Comparison of ENCODE assay signal across 9 cellular contexts in genomic region chr3:188914556-188914955, GRCh38.
DNase-seq lines count a peak whose midpoint lies in the region; ATAC-seq and TF ChIP-seq lines count a peak whose summit lies in the region.
"Had no signal": no experiment of that assay in that cellular context is flagged by ENCODE, and none has a peak within 500 bp of the region (broad histone marks: within the 10 kb centered on the region; RNA-seq: fewer than 3 reads in every experiment).

No MANE protein-coding gene starts in this region.

- H3K27ac ChIP-seq in IMR-90 (ENCODE audit: insufficient read depth, low read length) (no peak overlapping the region), ovary (no peak overlapping the region)

- peak overlapping the region; percentile 7; the same call in 1 of the 2 replicates for H2BK120ac ChIP-seq in IMR-90 (ENCODE audit: low read depth, low read length)

- H4K8ac ChIP-seq in IMR-90 (ENCODE audit: low read depth in 2 of 2, low read length in 2 of 2) = no peak overlapping the region

- no peak overlapping the region for H4K91ac ChIP-seq in IMR-90 (ENCODE audit: insufficient read depth, low read depth, low read length)

- H3K9me3 ChIP-seq in IMR-90 (ENCODE audit: control insufficient read depth, insufficient read depth, low read length) = no peaks in the 10 kb centered on the region
- no peaks in the 10 kb centered on the region for H3K9me3 ChIP-seq in ovary

- no peak overlapping the region for H3K4me3 Mint-ChIP-seq in activated CD4-positive, alpha-beta T cell treated with anti-CD3 and anti-CD28 coated beads, Interleukin-2, amount 10 ng/mL, durations not matched to agents 7 days and 5 days

- H2AK9ac ChIP-seq in IMR-90 (replicated peaks; ENCODE audit: low read depth, low read length, poor library complexity) = no peak overlapping the region

- H3K27me3 ChIP-seq in IMR-90 (ENCODE audit: control insufficient read depth, insufficient read depth, low read length) (no peaks in the 10 kb centered on the region), ovary (no peaks in the 10 kb centered on the region)

- TF ChIP-seq POLR2A in IMR-90 (IDR thresholded peaks at IDR 0.05; ENCODE audit: low read depth, low read length) = no peak
- TF ChIP-seq POLR2A in ovary (IDR thresholded peaks at IDR 0.05) = no peak

- TF ChIP-seq EP300 in ovary (IDR thresholded peaks at IDR 0.05) = no peak

- POLR2A ChIA-PET in activated CD4-positive, alpha-beta T cell treated with anti-CD3 and anti-CD28 coated beads, Interleukin-2, amount 10 ng/mL, durations not matched to agents 7 days and 5 days (lab: Charles Lee) = no interaction called here
- POLR2A ChIA-PET in IMR-90 (lab: Charles Lee; ENCODE audit: unreplicated experiment) = no interaction called here

- no peak overlapping the region for H3K9ac ChIP-seq in IMR-90 (ENCODE audit: low read depth, low read length)

- dilution Hi-C loops in IMR-90 (cut with HindIII; ENCODE audit: low sequenced_read_pairs, unreplicated experiment) = no loop called here

- H2BK5ac ChIP-seq in IMR-90 (ENCODE audit: low read depth, low read length, poor library complexity, severe bottlenecking) = peak overlapping the region; percentile 60

- peak overlapping the region; percentile 3; the same call in 1 of the 2 replicates for H3K14ac ChIP-seq in IMR-90 (replicated peaks; ENCODE audit: low read depth, low read length)

- ATAC-seq in IMR-90 (ENCODE audit: low read depth) = peak; percentile 69
- peak; percentile 90 for ATAC-seq in stimulated activated naive CD8-positive, alpha-beta T cell treated with anti-CD3 and anti-CD28 coated beads, Interleukin-15, Interleukin-2, amounts not matched to agents 100 U/mL and 50 U/mL, for 24 hours

- H3K4me2 ChIP-seq in IMR-90 (ENCODE audit: low read depth, low read length) = peak overlapping the region; percentile 52; the same call in 1 of the 2 replicates

- no peaks in the 10 kb centered on the region for H3K36me3 ChIP-seq in IMR-90 (ENCODE audit: control insufficient read depth, insufficient read depth, low read length)
- H3K36me3 ChIP-seq in ovary = no peaks in the 10 kb centered on the region

- intact Hi-C loops in IMR-90 (cut with micrococcal nuclease) = no loop called here
- intact Hi-C loops in ovary (cut with DNase I) = no loop called here

- peaks cover 13% of the 10 kb centered on the region for H3K9me3 Mint-ChIP-seq in activated CD4-positive, alpha-beta T cell treated with anti-CD3 and anti-CD28 coated beads, Interleukin-2, amount 10 ng/mL, durations not matched to agents 7 days and 5 days
- H3K9me3 Mint-ChIP-seq: immature natural killer cell had no signal

- H4K5ac ChIP-seq in IMR-90 (ENCODE audit: low read depth, low read length) = no peak overlapping the region

- CTCF ChIA-PET in activated CD4-positive, alpha-beta T cell treated with anti-CD3 and anti-CD28 coated beads, Interleukin-2, amount 10 ng/mL, durations not matched to agents 7 days and 5 days (lab: Charles Lee) = interaction anchor here (0.9 to 1.8 kb wide), 5 partner anchors 8 to 1176 kb away, joined by 3 to 6 read pairs (median 5); no protein-coding TSS in a partner anchor
- CTCF ChIA-PET in IMR-90 (lab: Yijun Ruan, JAX) = no interaction called here

- H3K27me3 Mint-ChIP-seq in activated CD4-positive, alpha-beta T cell treated with anti-CD3 and anti-CD28 coated beads, Interleukin-2, amount 10 ng/mL, durations not matched to agents 7 days and 5 days = no peaks in the 10 kb centered on the region

- H2BK15ac ChIP-seq in IMR-90 (ENCODE audit: low read depth, low read length) = no peak overlapping the region

- no peak overlapping the region for H3K4me3 ChIP-seq in IMR-90 (ENCODE audit: insufficient read depth, low read depth, low read length)
- no peak overlapping the region for H3K4me3 ChIP-seq in cardiac fibroblast (replicated peaks in 1 of 2; ENCODE audit: low read depth in 2 of 2, low read length in 2 of 2)
- no peak overlapping the region for H3K4me3 ChIP-seq in ovary

- no peak for DNase-seq in activated CD4-positive, alpha-beta T cell treated with anti-CD3 and anti-CD28 coated beads, Interleukin-2, amount 10 ng/mL, durations not matched to agents 7 days and 5 days
- no peak for DNase-seq in activated CD4-positive, alpha-beta T cell treated with anti-CD3 and anti-CD28 coated beads for 1 hour
- DNase-seq in IMR-90 = peak; percentile 89
- peak; percentile 56 to 71 for DNase-seq in cardiac fibroblast (ENCODE audit: low read depth in 2 of 2)
- DNase-seq in stimulated activated naive CD8-positive, alpha-beta T cell treated with anti-CD3 and anti-CD28 coated beads, Interleukin-15, Interleukin-2, amounts not matched to agents 100 U/mL and 50 U/mL, for 24 hours = no peak
- no peak for DNase-seq in ovary
- DNase-seq in NCI-H446 treated with DMSO at 0.1 percent for 48 hours (lab: John Stamatoyannopoulos, UW) = no peak
- DNase-seq in NCI-H2196 (lab: John Stamatoyannopoulos, UW; ENCODE audit: unreplicated experiment) = no peak

- H3K4me1 Mint-ChIP-seq in activated CD4-positive, alpha-beta T cell treated with anti-CD3 and anti-CD28 coated beads, Interleukin-2, amount 10 ng/mL, durations not matched to agents 7 days and 5 days = peaks cover 42% of the 10 kb centered on the region

- no peaks in the 10 kb centered on the region for H4K20me1 ChIP-seq in IMR-90 (ENCODE audit: insufficient read depth, low read length)

- no TSS peak for BruUV-seq in IMR-90 (replicated peaks; lab: Mats Ljungman, UMichigan)

- H3K4me1 ChIP-seq in IMR-90 (ENCODE audit: control insufficient read depth, insufficient read depth, low read length) (peaks cover 9% of the 10 kb centered on the region), ovary (ENCODE audit: insufficient read depth) (peaks cover 5% of the 10 kb centered on the region)

- H3K27ac Mint-ChIP-seq in activated CD4-positive, alpha-beta T cell treated with anti-CD3 and anti-CD28 coated beads, Interleukin-2, amount 10 ng/mL, durations not matched to agents 7 days and 5 days = peak overlapping the region; percentile 43

- no peak overlapping the region for H3K56ac ChIP-seq in IMR-90 (ENCODE audit: extremely low read depth, insufficient read depth, low read length)

- H3K9me1 ChIP-seq in IMR-90 (ENCODE audit: insufficient read depth, low read length) = no peaks in the 10 kb centered on the region; the same call in 1 of the 2 replicates

- TF ChIP-seq RAD21 in IMR-90 (IDR thresholded peaks at IDR 0.05; ENCODE audit: low read length) = no peak

- H3K79me1 ChIP-seq in IMR-90 (ENCODE audit: low read depth in 1 of 2, low read length in 2 of 2) = no peaks in the 10 kb centered on the region

- H3K4ac ChIP-seq in IMR-90 (ENCODE audit: low read depth, low read length) = peak overlapping the region; percentile 4; the same call in 1 of the 2 replicates

- no peak overlapping the region for H2AFZ ChIP-seq in IMR-90 (replicated peaks; ENCODE audit: low read length, poor library complexity)

- peaks cover 6% of the 10 kb centered on the region for H3K36me3 Mint-ChIP-seq in activated CD4-positive, alpha-beta T cell treated with anti-CD3 and anti-CD28 coated beads, Interleukin-2, amount 10 ng/mL, durations not matched to agents 7 days and 5 days (ENCODE audit: low read depth)
- H3K36me3 Mint-ChIP-seq: immature natural killer cell had no signal

- H3K18ac ChIP-seq in IMR-90 (ENCODE audit: low read depth, low read length) = peak overlapping the region; percentile 44; the same call in 1 of the 2 replicates

- no CpG with 5 or more reads among the region's 2 CpGs for WGBS in IMR-90 (ENCODE audit: extremely low coverage in 2 of 2, insufficient read length in 1 of 2), 2 experiments
- 46 to 56% (median 52%) methylated on average over 2 of the region's 2 CpGs for WGBS in ovary, 3 donors

- H2AK5ac ChIP-seq in IMR-90 (ENCODE audit: low read depth, low read length) = no peak overlapping the region

- no peak overlapping the region for H2BK20ac ChIP-seq in IMR-90 (ENCODE audit: low read depth, low read length)

- in situ Hi-C loops in IMR-90 (cut with MboI; ENCODE audit: low sequenced_read_pairs) = no loop called here

- peak overlapping the region; percentile 6; the same call in 1 of the 2 replicates for H3K23ac ChIP-seq in IMR-90 (ENCODE audit: low read depth, low read length)

- no peak for TF ChIP-seq CTCF in IMR-90 (conservative IDR thresholded peaks at IDR 0.05; ENCODE audit: low read depth, low read length)
- no peak for TF ChIP-seq CTCF in cardiac fibroblast (IDR thresholded peaks at IDR 0.05; ENCODE audit: low read depth, low read length)
- no peak for TF ChIP-seq CTCF in ovary (IDR thresholded peaks at IDR 0.05)

TF ChIP-seq in IMR-90, 13 proteins besides CTCF, POLR2A, EP300 and RAD21:
- TF ChIP-seq FOS (IDR thresholded peaks at IDR 0.05; ENCODE audit: low read depth, low read length) (peak; percentile 40; the same call in 1 of the 2 replicates), BHLHE40 (IDR thresholded peaks at IDR 0.05; ENCODE audit: low read depth, low read length) (peak; percentile 28; the same call in 1 of the 2 replicates), CEBPB (IDR thresholded peaks at IDR 0.05; ENCODE audit: low read depth, low read length) (no peak), MAFK (IDR thresholded peaks at IDR 0.05; ENCODE audit: low read depth, low read length) (0 out of 2 replicates have a peak, but pooled peaks have one; percentile 2)

Comparison
In these comparisons a context has a peak if more than half of its experiments do, and no peak if none do; other contexts are left out.
1. DNase-seq: peak in IMR-90 (single experiment) and cardiac fibroblast (2 of 2); none in activated CD4-positive, alpha-beta T cell treated with anti-CD3 and anti-CD28 coated beads, Interleukin-2, amount 10 ng/mL, durations not matched to agents 7 days and 5 days (single experiment), activated CD4-positive, alpha-beta T cell treated with anti-CD3 and anti-CD28 coated beads for 1 hour (single experiment), stimulated activated naive CD8-positive, alpha-beta T cell treated with anti-CD3 and anti-CD28 coated beads, Interleukin-15, Interleukin-2, amounts not matched to agents 100 U/mL and 50 U/mL, for 24 hours (single experiment), ovary (0 of 5), NCI-H446 treated with DMSO at 0.1 percent for 48 hours (single experiment) and NCI-H2196 (single experiment).